Comparison of ENCODE assay signal across 8 cellular contexts in genomic region chr11:112962854-112963367, GRCh38. TPM values are rescaled to one million over a fixed set of nuclear protein-coding genes. Genes with fewer than 3 reads are reported as not detected.
DNase-seq lines count a peak whose midpoint lies in the region; ATAC-seq and TF ChIP-seq lines count a peak whose summit lies in the region.

No MANE protein-coding gene starts in this region.

- ATAC-seq in HG03432 (IDR thresholded peaks at IDR 0.05; ENCODE audit: unreplicated experiment), result no peak

- H3K4me3 ChIP-seq in skeletal muscle satellite cell (ENCODE audit: low read length), result peak overlapping the region; percentile 81

- no peaks in the 10 kb centered on the region for H3K27me3 ChIP-seq in skeletal muscle satellite cell (ENCODE audit: control insufficient read depth, insufficient read depth, low read length)

- peaks cover 4% of the 10 kb centered on the region for H3K4me1 ChIP-seq in skeletal muscle satellite cell (ENCODE audit: control insufficient read depth, insufficient read depth, low read length)

- TF ChIP-seq CTCF in GM13977 (IDR thresholded peaks at IDR 0.05; ENCODE audit: extremely low read depth, insufficient read depth, missing control alignments), result no peak
- no peak for TF ChIP-seq CTCF in brain (conservative IDR thresholded peaks at IDR 0.05)

- H3K36me3 ChIP-seq in skeletal muscle satellite cell (ENCODE audit: insufficient read depth, low read length), result no peaks in the 10 kb centered on the region

- peak overlapping the region; percentile 90 for H3K4me2 ChIP-seq in skeletal muscle satellite cell (ENCODE audit: low read length)

- H3K4me3 Mint-ChIP-seq in brain (peak overlapping the region; percentile 95 to 100 (median 99)), immature natural killer cell (peak overlapping the region; percentile 90 to 99 (median 96))

- H3K36me3 Mint-ChIP-seq in brain (no peaks in the 10 kb centered on the region), immature natural killer cell (no peaks in the 10 kb centered on the region)

- H3K9me3 Mint-ChIP-seq in brain, result peaks cover 0 to 6% (median 0%) of the 10 kb centered on the region in 5 experiments
- H3K9me3 Mint-ChIP-seq in immature natural killer cell, result no peaks in the 10 kb centered on the region

- H3K9ac ChIP-seq in skeletal muscle satellite cell (ENCODE audit: low read depth, low read length), result peak overlapping the region; percentile 77

- H3K27ac Mint-ChIP-seq in brain, result peak overlapping the region; percentile 94 to 99 (median 97)
- peak overlapping the region in 2 of 6 donors; percentile 41 to 79 for H3K27ac Mint-ChIP-seq in immature natural killer cell

- peaks cover 13% of the 10 kb centered on the region for H3K27me3 Mint-ChIP-seq in brain
- peaks cover 0 to 9% (median 7%) of the 10 kb centered on the region in 3 donors for H3K27me3 Mint-ChIP-seq in immature natural killer cell (ENCODE audit: low read depth in 3 of 3)

- H3K4me1 Mint-ChIP-seq in brain (peaks cover 29% of the 10 kb centered on the region), immature natural killer cell (peaks cover 32 to 36% of the 10 kb centered on the region in 2 donors)

- DNase-seq in GM13977 (ENCODE audit: low spot score) (peak; percentile 15), NCI-H2171 (lab: John Stamatoyannopoulos, UW) (peak; percentile 55), immature natural killer cell (peak; percentile 41 to 43 (median 41)), T-helper 9 cell (no peak), CD1c-positive myeloid dendritic cell (ENCODE audit: extremely low spot score) (no peak)

- in situ Hi-C loops in GM13977 (cut with MboI; ENCODE audit: low pct_unique_long_range_greater_than_20kb, low sequenced_read_pairs, unreplicated experiment), result no loop called here

- H3K9me3 ChIP-seq in skeletal muscle satellite cell (replicated peaks; ENCODE audit: low read length), result no peaks in the 10 kb centered on the region

RNA-seq across cellular contexts. Expression of gene NCAM1, which starts 1.7 kb away (rescaled TPM):
- polyA plus RNA-seq in brain (ENCODE audit: insufficient read depth, low read depth, low replicate concordance) (295 TPM), immature natural killer cell (100 to 1,000 TPM in 1 of 3 donors, 10 to 100 TPM in 2; 35.7 to 143 (median 49.1) TPM)
- total RNA-seq in skeletal muscle satellite cell (2012; rRNA removed), result 1.8 and 41.9 TPM in 2 replicates

Comparison
In these comparisons a context has a peak if more than half of its experiments do, and no peak if none do; other contexts are left out.
1. DNase-seq: peak in GM13977 (single experiment), NCI-H2171 (single experiment) and immature natural killer cell (3 of 3); none in T-helper 9 cell (single experiment) and CD1c-positive myeloid dendritic cell (single experiment).